In the genomic region with DNA sequence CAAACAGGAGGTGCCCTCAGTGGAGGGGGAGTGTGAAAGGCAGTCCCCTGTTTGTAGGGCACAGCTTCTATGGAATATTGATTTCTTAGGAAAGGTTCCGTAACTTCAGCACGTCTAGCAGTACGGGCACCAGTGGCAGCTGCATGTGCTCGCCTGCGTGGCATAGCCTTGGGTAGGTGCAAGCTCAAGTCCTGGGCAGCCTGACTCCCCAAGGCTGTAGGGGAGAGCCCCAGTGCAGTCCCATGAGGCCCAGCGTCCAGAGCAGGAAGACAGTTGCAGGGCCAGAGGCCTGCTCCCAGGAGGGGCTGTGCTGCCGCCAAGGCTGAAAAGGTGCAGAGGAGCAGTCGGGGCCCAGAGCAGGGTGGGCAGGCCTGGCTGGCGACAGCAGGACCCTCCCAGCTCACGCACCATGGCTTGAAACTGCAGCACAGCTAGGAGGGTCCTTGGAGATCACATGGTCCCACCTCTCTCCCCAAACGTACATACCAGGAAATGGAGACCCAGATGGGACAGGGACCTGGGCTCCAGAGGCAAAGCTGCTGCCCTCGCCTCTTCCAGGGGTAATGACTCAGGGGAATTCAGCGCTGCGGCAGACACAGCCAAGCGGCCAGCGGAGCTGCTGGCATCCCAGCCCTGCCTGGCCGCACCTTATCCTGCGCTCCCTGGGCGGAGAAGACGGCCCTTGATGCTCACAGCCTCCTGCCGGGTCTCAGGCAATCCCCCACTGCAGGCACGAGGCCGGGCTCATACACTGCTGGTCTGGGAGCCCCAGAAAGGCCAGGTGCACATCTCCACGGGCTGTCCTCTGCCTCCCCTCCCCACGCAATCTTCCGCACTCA, we compare ENCODE assay signal across 23 cellular contexts. TPM values are rescaled to one million over a fixed set of nuclear protein-coding genes. Genes with fewer than 3 reads are reported as not detected.
DNase-seq lines count a peak whose midpoint lies in the region; ATAC-seq and TF ChIP-seq lines count a peak whose summit lies in the region.
"Had no signal": no experiment of that assay in that cellular context is flagged by ENCODE, and none has a peak within 500 bp of the region (broad histone marks: within the 10 kb centered on the region; RNA-seq: fewer than 3 reads in every experiment).

No MANE protein-coding gene starts in this region.

- H3K9me3 ChIP-seq in BLaER1 treated with 17β-estradiol and CSF1 and Interleukin-3, amounts not matched to agents 10 nM and 100 nM (replicated peaks in 1 of 11) = peaks cover 0 to 20% (median 13%) of the 10 kb centered on the region in 11 experiments; a peak in 12 of 22 replicates
- H3K9me3 ChIP-seq: right lobe of liver, testis had no signal

- H3K9me3 Mint-ChIP-seq in chondrocyte (ENCODE audit: low read depth) = no peaks in the 10 kb centered on the region
- peaks cover 5% of the 10 kb centered on the region for H3K9me3 Mint-ChIP-seq in nephron
- H3K9me3 Mint-ChIP-seq in stimulated activated naive CD8-positive, alpha-beta T cell treated with anti-CD3 and anti-CD28 coated beads, Interleukin-15, amount 100 ng/mL, for 72 hours = no peaks in the 10 kb centered on the region

- H3K9ac ChIP-seq in BLaER1 treated with 17β-estradiol and CSF1 and Interleukin-3, amounts not matched to agents 10 nM and 100 nM = peak overlapping the region in 8 of 11 experiments; percentile 17 to 55 (median 36); a peak in 11 of 22 replicates
- H3K9ac ChIP-seq: parathyroid adenoma had no signal

- H3K27ac ChIP-seq in BLaER1 treated with 17β-estradiol and CSF1 and Interleukin-3, amounts not matched to agents 10 nM and 100 nM = peak overlapping the region in 8 of 11 experiments; percentile 2 to 61 (median 48); a peak in 15 of 22 replicates
- H3K27ac ChIP-seq: parathyroid adenoma, right lobe of liver, RWPE1, testis had no signal

- H3K4me2 ChIP-seq in BLaER1 treated with 17β-estradiol and CSF1 and Interleukin-3, amounts not matched to agents 10 nM and 100 nM = peak overlapping the region; percentile 59 to 87 (median 73)

- H3K4me3 ChIP-seq in BLaER1 treated with 17β-estradiol and CSF1 and Interleukin-3, amounts not matched to agents 10 nM and 100 nM = no peak overlapping the region
- no peak overlapping the region for H3K4me3 ChIP-seq in H7 (ENCODE audit: insufficient read depth, low read depth, low read length)
- H3K4me3 ChIP-seq: right lobe of liver had no signal

- peaks cover 33 to 100% (median 68%) of the 10 kb centered on the region in 11 experiments for H3K27me3 ChIP-seq in BLaER1 treated with 17β-estradiol and CSF1 and Interleukin-3, amounts not matched to agents 10 nM and 100 nM
- H3K27me3 ChIP-seq in H7 (ENCODE audit: control insufficient read depth, insufficient read depth, low read length) = peaks cover 50% of the 10 kb centered on the region
- H3K27me3 ChIP-seq: right lobe of liver, testis had no signal

- H3K4me1 Mint-ChIP-seq in chondrocyte (ENCODE audit: low read depth) (peaks cover 5% of the 10 kb centered on the region), nephron (peaks cover 13% of the 10 kb centered on the region)
- peaks cover 26% of the 10 kb centered on the region for H3K4me1 Mint-ChIP-seq in stimulated activated naive CD8-positive, alpha-beta T cell treated with anti-CD3 and anti-CD28 coated beads, Interleukin-15, amount 100 ng/mL, for 72 hours

- peaks cover 15% of the 10 kb centered on the region for H3K27me3 Mint-ChIP-seq in chondrocyte (ENCODE audit: low read depth)
- H3K27me3 Mint-ChIP-seq in nephron (ENCODE audit: low read depth) = peaks cover 39% of the 10 kb centered on the region
- H3K27me3 Mint-ChIP-seq in stimulated activated naive CD8-positive, alpha-beta T cell treated with anti-CD3 and anti-CD28 coated beads, Interleukin-15, amount 100 ng/mL, for 72 hours = peaks cover 67% of the 10 kb centered on the region

- no peak for TF ChIP-seq CTCF in chondrocyte (IDR thresholded peaks at IDR 0.05)
- no peak for TF ChIP-seq CTCF in nephron (IDR thresholded peaks at IDR 0.05; ENCODE audit: unreplicated experiment in 3 of 3)

- ATAC-seq in HG03039 (IDR thresholded peaks at IDR 0.05; ENCODE audit: unreplicated experiment) = no peak
- ATAC-seq in stimulated activated naive CD8-positive, alpha-beta T cell treated with anti-CD3 and anti-CD28 coated beads, Interleukin-15, amount 100 ng/mL, for 72 hours = no peak
- ATAC-seq: right lobe of liver had no signal

- no peaks in the 10 kb centered on the region for H3K36me3 Mint-ChIP-seq in chondrocyte (ENCODE audit: low read depth)
- H3K36me3 Mint-ChIP-seq in nephron (ENCODE audit: low read depth) = no peaks in the 10 kb centered on the region
- H3K36me3 Mint-ChIP-seq: CD4-positive, alpha-beta memory T cell had no signal

- H3K4me3 Mint-ChIP-seq in chondrocyte (ENCODE audit: unreplicated experiment) = no peak overlapping the region
- H3K4me3 Mint-ChIP-seq in nephron = peak overlapping the region in 2 of 3 experiments; percentile 43 to 48
- H3K4me3 Mint-ChIP-seq in stimulated activated naive CD8-positive, alpha-beta T cell treated with anti-CD3 and anti-CD28 coated beads, Interleukin-15, amount 100 ng/mL, for 72 hours = no peak overlapping the region

- H3K36me3 ChIP-seq in BLaER1 treated with 17β-estradiol and CSF1 and Interleukin-3, amounts not matched to agents 10 nM and 100 nM = no peaks in the 10 kb centered on the region
- no peaks in the 10 kb centered on the region for H3K36me3 ChIP-seq in H7 (replicated peaks; ENCODE audit: control insufficient read depth, insufficient read depth, low read length)
- H3K36me3 ChIP-seq: right lobe of liver had no signal

- H3K27ac Mint-ChIP-seq in chondrocyte (ENCODE audit: unreplicated experiment) (no peak overlapping the region), nephron (no peak overlapping the region)
- H3K27ac Mint-ChIP-seq in stimulated activated naive CD8-positive, alpha-beta T cell treated with anti-CD3 and anti-CD28 coated beads, Interleukin-15, amount 100 ng/mL, for 72 hours = no peak overlapping the region
- H3K27ac Mint-ChIP-seq: CD4-positive, alpha-beta memory T cell had no signal

- DNase-seq in H7 = peak; percentile 75
- DNase-seq in chondrocyte (ENCODE audit: low spot score) = peak; percentile 72
- no peak for DNase-seq in stimulated activated naive CD8-positive, alpha-beta T cell treated with anti-CD3 and anti-CD28 coated beads, Interleukin-15, amount 100 ng/mL, for 72 hours
- DNase-seq in 8988T = no peak
- DNase-seq: activated CD4-positive, alpha-beta T cell treated with anti-CD3 and anti-CD28 coated beads for 48 hours; activated gamma-delta T cell treated with Interleukin-2 at 50 U/mL for 16 hours; amygdala; DMS79; hypothalamus; KG1; NCI-H2029; NCI-H510A treated with DMSO at 0.1 percent for 48 hours; testis had no signal

- H3K4me1 ChIP-seq in BLaER1 treated with 17β-estradiol and CSF1 and Interleukin-3, amounts not matched to agents 10 nM and 100 nM = peaks cover 24 to 79% (median 73%) of the 10 kb centered on the region in 10 experiments; a peak in 19 of 20 replicates
- H3K4me1 ChIP-seq: parathyroid adenoma, testis had no signal

- peaks cover 0 to 40% (median 9%) of the 10 kb centered on the region in 11 experiments; a peak in 11 of 22 replicates for H4K20me1 ChIP-seq in BLaER1 treated with 17β-estradiol and CSF1 and Interleukin-3, amounts not matched to agents 10 nM and 100 nM

RNA-seq across cellular contexts. Expression of a gene that starts 6.0 kb away (rescaled TPM):
- total RNA-seq in H7 (2014; rRNA removed; shearing (Covaris generic)) = 2.3 and 3.3 TPM in 2 replicates
- total RNA-seq in chondrocyte = 0.13 to 0.77 TPM in 2 of 3 replicates, not detected in the other
- total RNA-seq: CD4-positive, alpha-beta memory T cell; myocyte had no signal

RNA-seq across cellular contexts. Expression of a gene that starts 32.7 kb away (rescaled TPM):
- 1.7 and 5.5 TPM in 2 replicates for total RNA-seq in H7 (2014; rRNA removed; shearing (Covaris generic))
- 3.2 to 3.8 TPM (median 3.5 TPM) in 3 replicates for total RNA-seq in chondrocyte
- total RNA-seq: CD4-positive, alpha-beta memory T cell; dermis microvascular lymphatic vessel endothelial cell; lung microvascular endothelial cell had no signal

RNA-seq across cellular contexts. Expression of a gene that starts 42.0 kb away (rescaled TPM):
- 27.0 and 30.4 TPM in 2 replicates for total RNA-seq in H7 (2014; rRNA removed; shearing (Covaris generic))
- 17.2 to 21.9 TPM (median 17.7 TPM) in 3 replicates for total RNA-seq in chondrocyte

RNA-seq across cellular contexts. Expression of a gene that starts 46.8 kb away (rescaled TPM):
- total RNA-seq in H7 (2014; rRNA removed; shearing (Covaris generic)) = 29.4 and 40.2 TPM in 2 replicates
- total RNA-seq in chondrocyte = 47.6 to 71.1 TPM (median 70.6 TPM) in 3 replicates

Comparison
In these comparisons a context has a peak if more than half of its experiments do, and no peak if none do; other contexts are left out.
1. DNase-seq: peak in H7 (single experiment) and chondrocyte (single experiment); none in stimulated activated naive CD8-positive, alpha-beta T cell treated with anti-CD3 and anti-CD28 coated beads, Interleukin-15, amount 100 ng/mL, for 72 hours (0 of 2) and 8988T (single experiment).
2. H3K4me3 Mint-ChIP-seq: peak in nephron (2 of 3); none in chondrocyte (single experiment) and stimulated activated naive CD8-positive, alpha-beta T cell treated with anti-CD3 and anti-CD28 coated beads, Interleukin-15, amount 100 ng/mL, for 72 hours (0 of 2).